ENCODE assay signal across 6 cellular contexts in the genomic region with DNA sequence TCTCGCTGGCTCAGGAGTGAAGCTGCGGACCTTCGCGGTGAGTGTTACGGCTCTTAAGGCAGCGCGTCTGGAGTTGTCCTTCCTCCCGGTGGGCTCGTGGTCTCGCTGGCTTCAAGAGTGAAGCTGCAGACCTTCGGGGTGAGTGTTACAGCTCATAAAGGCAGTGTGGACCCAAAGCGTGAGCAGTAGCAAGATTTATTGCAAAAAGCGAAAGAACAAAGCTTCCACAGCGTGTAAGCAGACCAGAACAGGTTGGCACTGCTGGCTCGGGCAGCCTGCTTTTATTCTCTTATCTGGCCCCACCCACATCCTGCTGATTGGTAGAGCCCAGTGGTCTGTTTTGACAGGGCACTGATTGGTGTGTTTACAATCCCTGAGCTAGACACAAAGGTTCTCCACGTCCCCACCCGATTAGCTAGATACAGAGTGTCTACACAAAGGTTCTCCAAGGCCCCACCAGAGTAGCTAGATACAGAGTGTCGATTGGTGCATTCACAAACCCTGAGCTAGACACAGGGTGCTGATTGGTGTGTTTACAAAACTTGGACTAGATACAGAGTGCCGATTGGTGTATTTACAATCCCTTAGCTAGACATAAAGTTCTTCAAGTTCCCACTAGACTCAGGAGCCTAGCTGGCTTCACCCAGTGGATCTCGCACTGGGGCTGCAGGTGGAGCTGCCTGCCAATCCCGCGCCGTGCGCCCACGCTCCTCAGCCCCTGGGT. TPM values are rescaled to one million over a fixed set of nuclear protein-coding genes. Genes with fewer than 3 reads are reported as not detected.
DNase-seq lines count a peak whose midpoint lies in the region; ATAC-seq and TF ChIP-seq lines count a peak whose summit lies in the region.
"Not testable (repeated sequence)": the region's sequence is repeated elsewhere in the genome, so short reads cannot be mapped to it uniquely, and the experiment has no call there.

No MANE protein-coding gene starts in this region.

- H3K27ac Mint-ChIP-seq in glutamatergic neuron (ENCODE audit: unreplicated experiment): peak overlapping the region; percentile 88
- peak overlapping the region; percentile 69 for H3K27ac Mint-ChIP-seq in mesothelial cell of epicardium
- peak overlapping the region; percentile 60 for H3K27ac Mint-ChIP-seq in neural progenitor cell

- TF ChIP-seq POLR2A in NB4 (IDR thresholded peaks at IDR 0.05; ENCODE audit: extremely low read depth, insufficient read length): not testable (repeated sequence)
- TF ChIP-seq POLR2A in body of pancreas (IDR thresholded peaks at IDR 0.05): peak in 2 of 3 donors; percentile 50 to 54

- peak overlapping the region; percentile 83 to 98 (median 95); a peak in 17 of 22 replicates for H3K4me2 ChIP-seq in BLaER1 treated with 17β-estradiol and CSF1 and Interleukin-3, amounts not matched to agents 10 nM and 100 nM
- H3K4me2 ChIP-seq in neural progenitor cell: not testable (repeated sequence)

- H3K9me3 Mint-ChIP-seq in glutamatergic neuron (ENCODE audit: unreplicated experiment): peaks cover 21% of the 10 kb centered on the region
- not testable (repeated sequence) for H3K9me3 Mint-ChIP-seq in mesothelial cell of epicardium, neural progenitor cell

- not testable (repeated sequence) for H4K20me1 ChIP-seq in BLaER1 treated with 17β-estradiol and CSF1 and Interleukin-3, amounts not matched to agents 10 nM and 100 nM
- H4K20me1 ChIP-seq in neural progenitor cell (ENCODE audit: low read depth): peaks cover 15% of the 10 kb centered on the region

- H3K36me3 ChIP-seq in BLaER1 treated with 17β-estradiol and CSF1 and Interleukin-3, amounts not matched to agents 10 nM and 100 nM; body of pancreas (replicated peaks in 1 of 2; ENCODE audit: insufficient read depth in 1 of 2, low read depth in 2 of 2); neural progenitor cell: not testable (repeated sequence)

- intact Hi-C loops in body of pancreas (cut with DNase I): not testable (repeated sequence)

- not testable (repeated sequence) for H2AFZ ChIP-seq in neural progenitor cell (replicated peaks)

- H3K79me2 ChIP-seq in neural progenitor cell (ENCODE audit: low read depth): not testable (repeated sequence)

- peak overlapping the region; percentile 63 for H3K4me3 Mint-ChIP-seq in glutamatergic neuron (ENCODE audit: unreplicated experiment)
- not testable (repeated sequence) for H3K4me3 Mint-ChIP-seq in mesothelial cell of epicardium, neural progenitor cell

- H3K27ac ChIP-seq in BLaER1 treated with 17β-estradiol and CSF1 and Interleukin-3, amounts not matched to agents 10 nM and 100 nM: peak overlapping the region in 4 of 11 experiments; percentile 61 to 77 (median 67); a peak in 3 of 22 replicates
- not testable (repeated sequence) for H3K27ac ChIP-seq in body of pancreas, neural progenitor cell

- TF ChIP-seq CTCF in NB4 (IDR thresholded peaks at IDR 0.05; ENCODE audit: low read depth, low read length); body of pancreas (IDR thresholded peaks at IDR 0.05); glutamatergic neuron (IDR thresholded peaks at IDR 0.05; ENCODE audit: partially characterized antibody, unreplicated experiment); mesothelial cell of epicardium (IDR thresholded peaks at IDR 0.05; ENCODE audit: unreplicated experiment); neural progenitor cell (IDR thresholded peaks at IDR 0.05): not testable (repeated sequence)

- 76 to 77% methylated on average over 24 of the region's 25 CpGs for WGBS in body of pancreas, 2 donors

- peaks cover 11% of the 10 kb centered on the region for H3F3A ChIP-seq in neural progenitor cell (ENCODE audit: low read depth)

- H3K4me1 Mint-ChIP-seq in glutamatergic neuron (ENCODE audit: low read depth, unreplicated experiment): peaks cover 28% of the 10 kb centered on the region
- H3K4me1 Mint-ChIP-seq in mesothelial cell of epicardium: peaks cover 19% of the 10 kb centered on the region
- H3K4me1 Mint-ChIP-seq in neural progenitor cell: peaks cover 28% of the 10 kb centered on the region

- H3K9me3 ChIP-seq in BLaER1 treated with 17β-estradiol and CSF1 and Interleukin-3, amounts not matched to agents 10 nM and 100 nM (replicated peaks in 1 of 11); body of pancreas; neural progenitor cell (ENCODE audit: low read depth): not testable (repeated sequence)

- ATAC-seq in body of pancreas: not testable (repeated sequence)

- not testable (repeated sequence) for H3K4me3 ChIP-seq in BLaER1 treated with 17β-estradiol and CSF1 and Interleukin-3, amounts not matched to agents 10 nM and 100 nM; NB4 (ENCODE audit: low read depth, low read length); body of pancreas; neural progenitor cell

- H3K9ac ChIP-seq in BLaER1 treated with 17β-estradiol and CSF1 and Interleukin-3, amounts not matched to agents 10 nM and 100 nM; neural progenitor cell: not testable (repeated sequence)

- not testable (repeated sequence) for H3K27me3 Mint-ChIP-seq in glutamatergic neuron (ENCODE audit: unreplicated experiment); mesothelial cell of epicardium (ENCODE audit: low read depth); neural progenitor cell (ENCODE audit: insufficient read depth, low read depth)

- DNase-seq in NB4 (ENCODE audit: low read depth) (peak; percentile 0), body of pancreas (peak in 1 of 4 donors; percentile 19)
- not testable (repeated sequence) for DNase-seq in glutamatergic neuron; mesothelial cell of epicardium (ENCODE audit: low spot score in 2 of 2, unreplicated experiment in 2 of 2); neural progenitor cell (ENCODE audit: low spot score)

- H3K27me3 ChIP-seq in BLaER1 treated with 17β-estradiol and CSF1 and Interleukin-3, amounts not matched to agents 10 nM and 100 nM: peaks cover 0 to 13% (median 8%) of the 10 kb centered on the region in 11 experiments; a peak in 9 of 22 replicates
- H3K27me3 ChIP-seq in body of pancreas: not testable (repeated sequence)
- H3K27me3 ChIP-seq in neural progenitor cell: peaks cover 36% of the 10 kb centered on the region

- not testable (repeated sequence) for H3K36me3 Mint-ChIP-seq in glutamatergic neuron (ENCODE audit: unreplicated experiment); mesothelial cell of epicardium; neural progenitor cell

- H3K4me1 ChIP-seq in BLaER1 treated with 17β-estradiol and CSF1 and Interleukin-3, amounts not matched to agents 10 nM and 100 nM: peaks cover 49 to 66% (median 59%) of the 10 kb centered on the region in 10 experiments
- H3K4me1 ChIP-seq in body of pancreas: peaks cover 44% of the 10 kb centered on the region
- not testable (repeated sequence) for H3K4me1 ChIP-seq in neural progenitor cell

RNA-seq across cellular contexts. Expression of gene BAHCC1, which starts 43.8 kb away (rescaled TPM):
- total RNA-seq in body of pancreas (10 to 100 TPM in 1 of 2 donors, 1 to 10 TPM in 1; 5.7 to 14.8 TPM), glutamatergic neuron (ENCODE audit: unreplicated experiment) (111 TPM), mesothelial cell of epicardium (34.9 to 36.4 TPM (median 35.1 TPM) in 3 replicates), neural progenitor cell (ENCODE audit: low replicate concordance) (3.4 and 26.3 TPM in 2 replicates)

RNA-seq across cellular contexts. Expression of gene SLC38A10, which starts 56.4 kb away (rescaled TPM):
- total RNA-seq in body of pancreas: 100 to 1,000 TPM; 102 to 203 TPM
- 92.4 TPM for total RNA-seq in glutamatergic neuron (ENCODE audit: unreplicated experiment)
- total RNA-seq in mesothelial cell of epicardium: 96.6 to 105 TPM (median 103 TPM) in 3 replicates
- total RNA-seq in neural progenitor cell (ENCODE audit: low replicate concordance): 8.3 and 31.4 TPM in 2 replicates
